8 cellular contexts compared by ENCODE assay signal in the genomic region with DNA sequence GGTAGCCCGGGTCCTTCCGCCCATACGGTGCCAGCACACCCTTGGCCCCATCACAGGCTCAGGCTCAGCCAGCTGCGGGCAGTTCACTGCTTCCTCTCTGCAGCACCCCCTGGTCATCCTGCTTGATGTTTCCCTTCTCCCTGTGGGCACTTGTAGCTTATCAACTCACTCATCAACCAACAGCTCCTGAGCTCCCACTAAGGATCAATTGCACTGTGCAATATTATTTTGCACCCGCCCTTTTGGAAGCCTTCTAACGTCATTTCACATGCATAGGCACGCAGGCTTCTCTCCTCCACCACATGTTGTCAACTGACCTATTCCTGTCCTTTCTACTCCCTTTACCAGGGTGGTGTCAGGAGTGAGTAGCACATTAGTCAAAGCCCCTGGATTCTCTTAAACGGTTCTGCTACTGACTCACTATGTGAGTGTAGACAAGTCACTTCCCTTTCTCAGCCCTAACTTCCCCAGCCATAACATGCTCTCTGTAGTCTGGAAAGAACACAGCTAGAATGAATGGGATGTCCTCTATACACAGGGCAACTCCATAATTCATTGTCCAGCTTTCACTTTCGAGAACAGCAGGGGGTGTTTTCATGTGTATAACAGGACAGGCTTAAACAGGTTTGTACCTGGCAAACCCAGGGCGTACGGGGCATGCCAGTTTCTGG. TPM values are rescaled to one million over a fixed set of nuclear protein-coding genes. Genes with fewer than 3 reads are reported as not detected.
DNase-seq lines count a peak whose midpoint lies in the region; ATAC-seq and TF ChIP-seq lines count a peak whose summit lies in the region.

No MANE protein-coding gene starts in this region.

- no peaks in the 10 kb centered on the region for H3K36me3 ChIP-seq in left lung

- no peaks in the 10 kb centered on the region for H3K27me3 ChIP-seq in left lung

- peak; percentile 13 to 16 for DNase-seq in activated CD4-positive, alpha-beta T cell treated with anti-CD3 and anti-CD28 coated beads, Interleukin-2, amount 50 U/mL, for 48 hours
- no peak for DNase-seq in activated CD4-positive, alpha-beta T cell treated with anti-CD3 and anti-CD28 coated beads, Interleukin-2, amount 50 U/mL, for 4 hours
- DNase-seq in KBM-7 (peak; percentile 80), astrocyte of the hippocampus (ENCODE audit: low read depth, low spot score) (peak; percentile 41), left lung (peak in 1 of 2 donors; percentile 68), NAMALWA (ENCODE audit: low spot score) (no peak)

- no peak overlapping the region for H3K4me3 ChIP-seq in left lung

- ATAC-seq in left lung (peak; percentile 81), HG03097 (IDR thresholded peaks at IDR 0.05; ENCODE audit: low FRiP score, unreplicated experiment) (no peak), HG02938 (IDR thresholded peaks at IDR 0.05; ENCODE audit: unreplicated experiment) (no peak)

- H3K4me1 ChIP-seq in left lung, result peaks cover 0 to 31% of the 10 kb centered on the region in 2 donors

- TF ChIP-seq CTCF in left lung (IDR thresholded peaks at IDR 0.05), result no peak

- intact Hi-C loops in left lung (cut with DNase I), result no loop called here

- in situ Hi-C loops in KBM-7 (cut with MboI; ENCODE audit: low pct_unique_long_range_greater_than_20kb, low sequenced_read_pairs), result no loop called here

- peak overlapping the region in 1 of 2 donors; percentile 67 for H3K27ac ChIP-seq in left lung

- no peaks in the 10 kb centered on the region for H3K9me3 ChIP-seq in left lung

RNA-seq across cellular contexts. Expression of a gene that starts 47.1 kb away (rescaled TPM):
- total RNA-seq in left lung, result 100 to 1,000 TPM; 114 to 135 TPM

Comparison
In these comparisons a context has a peak if more than half of its experiments do, and no peak if none do; other contexts are left out.
1. DNase-seq: peak in activated CD4-positive, alpha-beta T cell treated with anti-CD3 and anti-CD28 coated beads, Interleukin-2, amount 50 U/mL, for 48 hours (2 of 2), KBM-7 (single experiment) and astrocyte of the hippocampus (single experiment); none in activated CD4-positive, alpha-beta T cell treated with anti-CD3 and anti-CD28 coated beads, Interleukin-2, amount 50 U/mL, for 4 hours (0 of 2) and NAMALWA (single experiment).